ENCODE assay signal across 11 cellular contexts in genomic region chr14:105173901-105174894, GRCh38. TPM values are rescaled to one million over a fixed set of nuclear protein-coding genes. Genes with fewer than 3 reads are reported as not detected.
DNase-seq lines count a peak whose midpoint lies in the region; ATAC-seq, FAIRE-seq and TF ChIP-seq lines count a peak whose summit lies in the region.
"Had no signal": no experiment of that assay in that cellular context is flagged by ENCODE, and none has a peak within 500 bp of the region (broad histone marks: within the 10 kb centered on the region; RNA-seq: fewer than 3 reads in every experiment).

No MANE protein-coding gene starts in this region.

- in situ Hi-C loops in HepG2 (cut with HindIII; ENCODE audit: extremely low pct_ligation_motif_present, low pct_unique_long_range_greater_than_20kb): no loop called here

- TF ChIP-seq CTCF in liver (IDR thresholded peaks at IDR 0.05; ENCODE audit: low read depth, low read length, missing input control) (no peak), HepG2 (CRISPR knock-in tag; IDR thresholded peaks at IDR 0.05) (no peak), endothelial cell of umbilical vein (IDR thresholded peaks at IDR 0.05; ENCODE audit: extremely low read depth in 1 of 2, insufficient read depth in 1 of 2, low read depth in 1 of 2, low read length in 2 of 2) (no peak), testis (IDR thresholded peaks at IDR 0.05) (no peak), GM10266 (IDR thresholded peaks at IDR 0.05; ENCODE audit: control insufficient read depth, insufficient read depth, low read depth, missing control alignments) (no peak), thyroid gland (IDR thresholded peaks at IDR 0.05) (no peak)

- FAIRE-seq in HepG2 (lab: Jason Lieb, UNC): no peak
- FAIRE-seq in endothelial cell of umbilical vein (lab: Jason Lieb, UNC): peak; percentile 87
- FAIRE-seq: endometrium had no signal

- H3K4me1 Mint-ChIP-seq in stimulated activated naive CD8-positive, alpha-beta T cell treated with anti-CD3 and anti-CD28 coated beads, Interleukin-15, amount 100 ng/mL, for 72 hours: peaks cover 41% of the 10 kb centered on the region

- peak overlapping the region; percentile 89 to 92 for H3K27ac Mint-ChIP-seq in stimulated activated naive CD8-positive, alpha-beta T cell treated with anti-CD3 and anti-CD28 coated beads, Interleukin-15, amount 100 ng/mL, for 72 hours

- H3K9ac ChIP-seq in liver (ENCODE audit: low read depth in 1 of 2, low read length in 2 of 2) (no peak overlapping the region), HepG2 (ENCODE audit: insufficient read depth, low read depth, low read length) (no peak overlapping the region), endothelial cell of umbilical vein (replicated peaks; ENCODE audit: extremely low read depth, insufficient read depth, low read length) (peak overlapping the region; percentile 41)

- ATAC-seq in HepG2: no peak
- ATAC-seq in stimulated activated naive CD8-positive, alpha-beta T cell treated with anti-CD3 and anti-CD28 coated beads, Interleukin-15, amount 100 ng/mL, for 72 hours: peak; percentile 63

- H3K4me3 ChIP-seq in liver (ENCODE audit: low read depth in 1 of 3, low read length in 3 of 3): no peak overlapping the region
- H3K4me3 ChIP-seq in HepG2 (replicated peaks in 1 of 3; ENCODE audit: insufficient read depth in 1 of 3, low read depth in 2 of 3, low read length in 3 of 3): no peak overlapping the region
- H3K4me3 ChIP-seq in endothelial cell of umbilical vein (replicated peaks in 1 of 3; ENCODE audit: insufficient read depth in 1 of 3, low read depth in 1 of 3, low read length in 3 of 3): no peak overlapping the region
- no peak overlapping the region for H3K4me3 ChIP-seq in testis
- no peak overlapping the region for H3K4me3 ChIP-seq in thyroid gland (replicated peaks in 1 of 3)
- H3K4me3 ChIP-seq: vagina had no signal

- H3K27me3 Mint-ChIP-seq in stimulated activated naive CD8-positive, alpha-beta T cell treated with anti-CD3 and anti-CD28 coated beads, Interleukin-15, amount 100 ng/mL, for 72 hours: peaks cover 27% of the 10 kb centered on the region

- 0 out of 2 replicates have a peak, but pooled peaks cover 3% of the 10 kb centered on the region for H4K20me1 ChIP-seq in HepG2 (ENCODE audit: insufficient read depth, low read length)
- H4K20me1 ChIP-seq in endothelial cell of umbilical vein (replicated peaks; ENCODE audit: control insufficient read depth, extremely low read depth, insufficient read depth, low read length): no peaks in the 10 kb centered on the region

- POLR2A ChIA-PET in HepG2 (lab: Yijun Ruan, JAX): no interaction called here
- POLR2A ChIA-PET in endothelial cell of umbilical vein (lab: Charles Lee): interaction anchor here (0.5 kb wide), 1 partner anchor 24 kb away, joined by 4 read pairs; no protein-coding TSS in a partner anchor

- CTCF ChIA-PET in HepG2 (lab: Yijun Ruan, JAX; ENCODE audit: low intra/inter-chr PET ratio, low total read pairs) (no interaction called here), endothelial cell of umbilical vein (lab: Charles Lee) (interaction anchor here (1.1 kb wide), 1 partner anchor 178 kb away, joined by 3 read pairs; no protein-coding TSS in a partner anchor)

- H2AFZ ChIP-seq in HepG2 (ENCODE audit: low read length) (no peak overlapping the region), endothelial cell of umbilical vein (ENCODE audit: low read depth, low read length) (no peak overlapping the region)

- 79% methylated on average over 32 of the region's 32 CpGs for WGBS in liver
- 31% methylated on average over 20 of the region's 32 CpGs for WGBS in HepG2 (ENCODE audit: low lambda C conversion rate)
- 75 to 86% methylated on average over 20 to 32 of the region's 32 CpGs for WGBS in testis, 2 donors
- WGBS in thyroid gland, 2 donors: 71 to 81% methylated on average over 27 of the region's 32 CpGs

- H3K4me1 ChIP-seq in liver (ENCODE audit: control insufficient read depth in 4 of 4, insufficient read depth in 4 of 4, low read length in 3 of 4): peaks cover 0 to 13% (median 6%) of the 10 kb centered on the region in 4 donors
- H3K4me1 ChIP-seq in HepG2 (ENCODE audit: insufficient read depth, low read length): no peaks in the 10 kb centered on the region
- H3K4me1 ChIP-seq in endothelial cell of umbilical vein (ENCODE audit: control insufficient read depth, extremely low read depth, insufficient read depth, low read length): peaks cover 57% of the 10 kb centered on the region
- peaks cover 4% of the 10 kb centered on the region for H3K4me1 ChIP-seq in testis
- H3K4me1 ChIP-seq in thyroid gland: peaks cover under 1 to 18% of the 10 kb centered on the region in 2 donors

- no peaks in the 10 kb centered on the region for H3K9me3 Mint-ChIP-seq in stimulated activated naive CD8-positive, alpha-beta T cell treated with anti-CD3 and anti-CD28 coated beads, Interleukin-15, amount 100 ng/mL, for 72 hours

- H3K27me3 ChIP-seq in liver (ENCODE audit: control insufficient read depth in 4 of 4, insufficient read depth in 4 of 4, low read length in 3 of 4): peaks cover 0 to 3% (median 0%) of the 10 kb centered on the region in 4 donors
- H3K27me3 ChIP-seq in HepG2 (ENCODE audit: control insufficient read depth in 1 of 2, insufficient read depth in 2 of 2, low read length in 2 of 2): peaks cover 29 to 95% of the 10 kb centered on the region in 2 experiments
- H3K27me3 ChIP-seq in endothelial cell of umbilical vein (ENCODE audit: control insufficient read depth in 2 of 2, insufficient read depth in 2 of 2, low read length in 2 of 2): no peaks in the 10 kb centered on the region
- H3K27me3 ChIP-seq in testis: no peaks in the 10 kb centered on the region
- H3K27me3 ChIP-seq in thyroid gland: no peaks in the 10 kb centered on the region
- H3K27me3 ChIP-seq: vagina had no signal

- H3K27ac ChIP-seq in liver (ENCODE audit: low read depth in 1 of 2, low read length in 2 of 2) (no peak overlapping the region), HepG2 (ENCODE audit: extremely low read length, insufficient read depth, low read length) (no peak overlapping the region), endothelial cell of umbilical vein (ENCODE audit: insufficient read depth, low read depth, low read length) (peak overlapping the region; percentile 76), testis (no peak overlapping the region), thyroid gland (no peak overlapping the region)
- H3K27ac ChIP-seq: vagina had no signal

- dilution Hi-C loops in endothelial cell of umbilical vein (cut with MboI; ENCODE audit: extremely low pct_ligation_motif_present, low sequenced_read_pairs): no loop called here

- no peaks in the 10 kb centered on the region for H3K9me1 ChIP-seq in endothelial cell of umbilical vein (replicated peaks; ENCODE audit: control insufficient read depth, extremely low read depth, insufficient read depth, low read length)

- H3K4me2 ChIP-seq in HepG2 (ENCODE audit: low read depth, low read length) (no peak overlapping the region), endothelial cell of umbilical vein (ENCODE audit: insufficient read depth, low read length) (no peak overlapping the region)

- no peak for DNase-seq in HepG2 (ENCODE audit: low spot score)
- DNase-seq in activated CD4-positive, alpha-beta T cell treated with anti-CD3 and anti-CD28 coated beads, Interleukin-2, amount 50 U/mL, for 1 hour: peak; percentile 37
- peak; percentile 66 for DNase-seq in endothelial cell of umbilical vein (ENCODE audit: low read depth, low spot score)
- peak in 1 of 2 donors; percentile 68 for DNase-seq in stimulated activated naive CD8-positive, alpha-beta T cell treated with anti-CD3 and anti-CD28 coated beads, Interleukin-15, amount 100 ng/mL, for 72 hours
- no peak for DNase-seq in testis
- DNase-seq in GM10266 (ENCODE audit: extremely low spot score): no peak
- DNase-seq in thyroid gland: no peak
- DNase-seq: NCI-H524 treated with DMSO at 0.1 percent for 48 hours had no signal

- H3K79me2 ChIP-seq in HepG2 (ENCODE audit: insufficient read depth, low read length) (no peaks in the 10 kb centered on the region), endothelial cell of umbilical vein (ENCODE audit: control insufficient read depth, insufficient read depth, low read length) (no peaks in the 10 kb centered on the region)

- H3K36me3 ChIP-seq in liver (ENCODE audit: control insufficient read depth in 4 of 4, insufficient read depth in 3 of 4, low read depth in 1 of 4, low read length in 3 of 4): no peaks in the 10 kb centered on the region
- no peaks in the 10 kb centered on the region for H3K36me3 ChIP-seq in HepG2 (replicated peaks in 1 of 2; ENCODE audit: control insufficient read depth in 1 of 2, insufficient read depth in 2 of 2, low read length in 2 of 2)
- no peaks in the 10 kb centered on the region for H3K36me3 ChIP-seq in endothelial cell of umbilical vein (ENCODE audit: control insufficient read depth in 2 of 2, extremely low read depth in 1 of 2, insufficient read depth in 2 of 2, low read length in 2 of 2)
- H3K36me3 ChIP-seq in testis (ENCODE audit: low read depth, missing control alignments): no peaks in the 10 kb centered on the region
- H3K36me3 ChIP-seq in thyroid gland: no peaks in the 10 kb centered on the region
- H3K36me3 ChIP-seq: vagina had no signal

- BruUV-seq in HepG2 (replicated peaks; lab: Mats Ljungman, UMichigan) (no TSS peak), endothelial cell of umbilical vein (replicated peaks; lab: Mats Ljungman, UMichigan) (no TSS peak)

- no peaks in the 10 kb centered on the region for H3K9me3 ChIP-seq in liver (ENCODE audit: control insufficient read depth in 4 of 4, low read length in 3 of 4)
- H3K9me3 ChIP-seq in HepG2 (ENCODE audit: low read length): no peaks in the 10 kb centered on the region
- no peaks in the 10 kb centered on the region for H3K9me3 ChIP-seq in endothelial cell of umbilical vein (replicated peaks; ENCODE audit: control insufficient read depth, insufficient read depth, low read length)
- H3K9me3 ChIP-seq in testis: no peaks in the 10 kb centered on the region
- no peaks in the 10 kb centered on the region for H3K9me3 ChIP-seq in thyroid gland
- H3K9me3 ChIP-seq: vagina had no signal

- TF ChIP-seq POLR2A in HepG2 (IDR thresholded peaks at IDR 0.05; ENCODE audit: insufficient read depth in 1 of 2, low read depth in 2 of 2, low read length in 2 of 2) (no peak), endothelial cell of umbilical vein (IDR thresholded peaks at IDR 0.05; ENCODE audit: low read depth, low read length) (peak; percentile 58), testis (IDR thresholded peaks at IDR 0.05) (no peak), thyroid gland (IDR thresholded peaks at IDR 0.05) (no peak)

- peak overlapping the region; percentile 58 to 60 for H3K4me3 Mint-ChIP-seq in stimulated activated naive CD8-positive, alpha-beta T cell treated with anti-CD3 and anti-CD28 coated beads, Interleukin-15, amount 100 ng/mL, for 72 hours

- TF ChIP-seq EP300 in HepG2 (IDR thresholded peaks at IDR 0.05; ENCODE audit: low read depth in 2 of 2, low read length in 2 of 2) (no peak), HepG2 (CRISPR knock-in tag; IDR thresholded peaks at IDR 0.05; ENCODE audit: borderline replicate concordance) (no peak)

- no peak for TF ChIP-seq RAD21 in liver (IDR thresholded peaks at IDR 0.05)
- TF ChIP-seq RAD21 in HepG2 (CRISPR knock-in tag; IDR thresholded peaks at IDR 0.05): no peak

- intact Hi-C loops in HepG2 (cut with micrococcal nuclease; ENCODE audit: unreplicated experiment) (no loop called here), endothelial cell of umbilical vein (cut with micrococcal nuclease) (loop anchor here (1.0 kb wide), 1 partner anchor 19 kb away; no protein-coding TSS in a partner anchor), testis (cut with DNase I; ENCODE audit: low total_unique reads) (no loop called here), thyroid gland (cut with DNase I) (no loop called here)

RNA-seq across cellular contexts. Expression of gene JAG2, which starts 5.6 kb away (rescaled TPM):
- total RNA-seq in liver (1 to 10 TPM in 1 of 2 donors, under 1 TPM in 1; 0.33 to 1.0 TPM), HepG2 (2016; rRNA removed; fragmentation: Illumina TruSeq; extraction: Trizol) (0.04 TPM in 1 of 2 replicates, not detected in the other), endothelial cell of umbilical vein (128 and 139 TPM in 2 replicates), testis (10 to 100 TPM; 20.4 to 21.3 TPM), thyroid gland (10 to 100 TPM in 1 of 4 donors, 1 to 10 TPM in 3; 3.9 to 10.7 (median 5.2) TPM)
- polyA plus RNA-seq in liver (under 1 TPM; 0.24 to 0.75 TPM), HepG2 (2011; rRNA removed) (0.16 and 0.22 TPM in 2 replicates), endothelial cell of umbilical vein (80.7 and 105 TPM in 2 replicates), testis (ENCODE audit: insufficient read depth, low read depth, low replicate concordance) (12.9 TPM)
- not detected in 2 replicates for total RNA-seq in HepG2 (2016; cell fraction: cytosol; rRNA removed; fragmentation: Illumina TruSeq; extraction: Trizol; ENCODE audit: low read depth)
- not detected in 2 replicates for total RNA-seq in HepG2 (2016; cell fraction: insoluble cytoplasmic fraction; rRNA removed; fragmentation: Illumina TruSeq; extraction: Trizol)
- total RNA-seq in HepG2 (2016; cell fraction: membrane; rRNA removed; fragmentation: Illumina TruSeq; extraction: Trizol): not detected in 2 replicates
- not detected in 2 replicates for total RNA-seq in HepG2 (2016; cell fraction: nucleus; rRNA removed; fragmentation: Illumina TruSeq; extraction: Trizol)
- 0.04 and 0.10 TPM in 2 replicates for polyA plus RNA-seq in HepG2 (2011; cell fraction: cytosol; rRNA removed)
- 1.3 and 3.3 TPM in 2 replicates for polyA plus RNA-seq in HepG2 (2011; cell fraction: nucleus; rRNA removed)
- polyA plus RNA-seq in HepG2 (2012): 0.16 TPM in 1 of 2 replicates, not detected in the other
- not detected in 2 replicates for polyA plus RNA-seq in HepG2 (2016; cell fraction: cytosol; fragmentation: Illumina TruSeq; extraction: Trizol; ENCODE audit: low read depth)
- not detected in 2 replicates for polyA plus RNA-seq in HepG2 (2016; cell fraction: insoluble cytoplasmic fraction; fragmentation: Illumina TruSeq; extraction: Trizol; ENCODE audit: low read depth)
- not detected in 2 replicates for polyA plus RNA-seq in HepG2 (2016; cell fraction: membrane; fragmentation: Illumina TruSeq; extraction: Trizol; ENCODE audit: low read depth)
- not detected in 2 replicates for polyA plus RNA-seq in HepG2 (2016; cell fraction: nucleus; fragmentation: Illumina TruSeq; extraction: Trizol; ENCODE audit: insufficient read depth, low read depth)
- polyA minus RNA-seq in HepG2 (2011; rRNA and poly(A)+ RNA removed; ENCODE audit: low replicate concordance): 0.36 and 6.6 TPM in 2 replicates
- polyA minus RNA-seq in HepG2 (2011; cell fraction: cytosol; rRNA and poly(A)+ RNA removed): 0.44 TPM in 1 of 2 replicates, not detected in the other
- 0.13 TPM in 1 of 2 replicates, not detected in the other for polyA minus RNA-seq in HepG2 (2011; cell fraction: nucleus; rRNA and poly(A)+ RNA removed)
- 54.3 and 62.1 TPM in 2 replicates for polyA plus RNA-seq in endothelial cell of umbilical vein (2011; cell fraction: cytosol; rRNA removed)
- polyA plus RNA-seq in endothelial cell of umbilical vein (2011; cell fraction: nucleus; rRNA removed): 295 and 312 TPM in 2 replicates
- 59.6 and 61.1 TPM in 2 replicates for polyA plus RNA-seq in endothelial cell of umbilical vein (2012)
- 95.3 and 129 TPM in 2 replicates for polyA minus RNA-seq in endothelial cell of umbilical vein
- polyA minus RNA-seq in endothelial cell of umbilical vein (2011; cell fraction: cytosol; rRNA and poly(A)+ RNA removed): 8.7 TPM
- polyA minus RNA-seq in endothelial cell of umbilical vein (2011; cell fraction: nucleus; rRNA and poly(A)+ RNA removed): 62.0 and 95.6 TPM in 2 replicates

RNA-seq across cellular contexts. Expression of gene NUDT14, which starts 6.9 kb away (rescaled TPM):
- total RNA-seq in liver (1 to 10 TPM; 3.8 to 4.8 TPM), HepG2 (2016; rRNA removed; fragmentation: Illumina TruSeq; extraction: Trizol) (4.0 and 5.8 TPM in 2 replicates), endothelial cell of umbilical vein (97.7 and 104 TPM in 2 replicates), testis (10 to 100 TPM; 22.0 to 40.0 TPM), thyroid gland (10 to 100 TPM; 15.2 to 29.1 (median 20.1) TPM)
- polyA plus RNA-seq in liver (10 to 100 TPM; 11.1 to 24.2 TPM), HepG2 (2011; rRNA removed) (6.1 and 6.7 TPM in 2 replicates), endothelial cell of umbilical vein (103 and 129 TPM in 2 replicates), testis (ENCODE audit: insufficient read depth, low read depth, low replicate concordance) (28.1 TPM)
- 9.0 and 9.9 TPM in 2 replicates for total RNA-seq in HepG2 (2016; cell fraction: cytosol; rRNA removed; fragmentation: Illumina TruSeq; extraction: Trizol; ENCODE audit: low read depth)
- 4.4 and 5.8 TPM in 2 replicates for total RNA-seq in HepG2 (2016; cell fraction: insoluble cytoplasmic fraction; rRNA removed; fragmentation: Illumina TruSeq; extraction: Trizol)
- 7.1 and 10.6 TPM in 2 replicates for total RNA-seq in HepG2 (2016; cell fraction: membrane; rRNA removed; fragmentation: Illumina TruSeq; extraction: Trizol)
- 2.4 and 2.7 TPM in 2 replicates for total RNA-seq in HepG2 (2016; cell fraction: nucleus; rRNA removed; fragmentation: Illumina TruSeq; extraction: Trizol)
- polyA plus RNA-seq in HepG2 (2011; cell fraction: cytosol; rRNA removed): 5.7 and 9.2 TPM in 2 replicates
- 5.6 and 6.5 TPM in 2 replicates for polyA plus RNA-seq in HepG2 (2011; cell fraction: nucleus; rRNA removed)
- polyA plus RNA-seq in HepG2 (2012): 4.5 and 5.4 TPM in 2 replicates
- polyA plus RNA-seq in HepG2 (2016; cell fraction: cytosol; fragmentation: Illumina TruSeq; extraction: Trizol; ENCODE audit: low read depth): 11.3 and 13.8 TPM in 2 replicates
- polyA plus RNA-seq in HepG2 (2016; cell fraction: insoluble cytoplasmic fraction; fragmentation: Illumina TruSeq; extraction: Trizol; ENCODE audit: low read depth): 4.0 and 5.1 TPM in 2 replicates
- polyA plus RNA-seq in HepG2 (2016; cell fraction: membrane; fragmentation: Illumina TruSeq; extraction: Trizol; ENCODE audit: low read depth): 7.8 and 10.1 TPM in 2 replicates
- polyA plus RNA-seq in HepG2 (2016; cell fraction: nucleus; fragmentation: Illumina TruSeq; extraction: Trizol; ENCODE audit: insufficient read depth, low read depth): 5.5 and 5.6 TPM in 2 replicates
- polyA minus RNA-seq in HepG2 (2011; rRNA and poly(A)+ RNA removed; ENCODE audit: low replicate concordance): 3.5 and 4.3 TPM in 2 replicates
- 1.3 and 3.4 TPM in 2 replicates for polyA minus RNA-seq in HepG2 (2011; cell fraction: cytosol; rRNA and poly(A)+ RNA removed)
- polyA minus RNA-seq in HepG2 (2011; cell fraction: nucleus; rRNA and poly(A)+ RNA removed): 1.3 and 1.9 TPM in 2 replicates
- 45.7 and 71.1 TPM in 2 replicates for polyA plus RNA-seq in endothelial cell of umbilical vein (2011; cell fraction: cytosol; rRNA removed)
- 62.8 and 71.6 TPM in 2 replicates for polyA plus RNA-seq in endothelial cell of umbilical vein (2011; cell fraction: nucleus; rRNA removed)
- polyA plus RNA-seq in endothelial cell of umbilical vein (2012): 34.7 and 54.2 TPM in 2 replicates
- polyA minus RNA-seq in endothelial cell of umbilical vein: 21.2 and 26.4 TPM in 2 replicates
- 9.2 TPM for polyA minus RNA-seq in endothelial cell of umbilical vein (2011; cell fraction: cytosol; rRNA and poly(A)+ RNA removed)
- 15.2 and 25.5 TPM in 2 replicates for polyA minus RNA-seq in endothelial cell of umbilical vein (2011; cell fraction: nucleus; rRNA and poly(A)+ RNA removed)

Comparison
In these comparisons a context has a peak if more than half of its experiments do, and no peak if none do; other contexts are left out.
1. DNase-seq: peak in activated CD4-positive, alpha-beta T cell treated with anti-CD3 and anti-CD28 coated beads, Interleukin-2, amount 50 U/mL, for 1 hour (single experiment) and endothelial cell of umbilical vein (single experiment); none in HepG2 (single experiment), testis (single experiment), GM10266 (single experiment) and thyroid gland (0 of 2).